ENCODE assay signal across 13 cellular contexts in the genomic region with DNA sequence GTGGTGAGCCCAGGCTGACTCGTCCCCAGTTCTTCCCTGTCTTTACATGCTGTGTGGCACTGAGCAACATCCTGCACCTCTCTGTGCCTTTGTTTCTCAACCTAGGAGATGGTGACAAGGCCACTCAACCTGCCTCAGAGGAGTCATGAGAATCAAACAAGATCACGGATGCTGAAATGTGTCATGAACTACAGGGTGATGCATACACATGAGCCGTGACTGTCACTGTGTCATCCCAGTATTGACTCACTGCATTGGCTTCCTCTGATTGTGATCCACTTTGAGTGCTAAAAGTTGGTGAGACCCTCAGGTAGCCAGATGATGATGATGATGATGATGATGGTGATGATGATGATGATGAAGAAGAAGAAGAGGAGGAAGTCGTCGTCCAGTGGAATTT. TPM values are rescaled to one million over a fixed set of nuclear protein-coding genes. Genes with fewer than 3 reads are reported as not detected.
DNase-seq lines count a peak whose midpoint lies in the region; ATAC-seq and TF ChIP-seq lines count a peak whose summit lies in the region.
"Had no signal": no experiment of that assay in that cellular context is flagged by ENCODE, and none has a peak within 500 bp of the region (broad histone marks: within the 10 kb centered on the region; RNA-seq: fewer than 3 reads in every experiment).

No MANE protein-coding gene starts in this region.

- CTCF ChIA-PET in Panc1 (lab: Charles Lee) = no interaction called here

- ATAC-seq in Panc1 (no peak), foreskin keratinocyte (peak; percentile 31), upper lobe of right lung (peak; percentile 5), GM21360 (IDR thresholded peaks at IDR 0.05; ENCODE audit: unreplicated experiment) (no peak)

- H3K9me3 ChIP-seq in Panc1 (ENCODE audit: control insufficient read depth, insufficient read depth, low read depth, low read length) = no peaks in the 10 kb centered on the region
- H3K9me3 ChIP-seq in upper lobe of right lung = no peaks in the 10 kb centered on the region
- H3K9me3 ChIP-seq: ovary had no signal

- TF ChIP-seq CTCF in Panc1 (IDR thresholded peaks at IDR 0.05) = no peak
- TF ChIP-seq CTCF in foreskin keratinocyte (conservative IDR thresholded peaks at IDR 0.05) = no peak
- no peak for TF ChIP-seq CTCF in upper lobe of right lung (IDR thresholded peaks at IDR 0.05)

- H3K27ac ChIP-seq in Panc1 (ENCODE audit: low read length) (no peak overlapping the region), foreskin keratinocyte (no peak overlapping the region), upper lobe of right lung (peak overlapping the region; percentile 19)
- H3K27ac ChIP-seq: cardiac muscle cell, ovary had no signal

- H3K36me3 ChIP-seq in Panc1 (ENCODE audit: control insufficient read depth, insufficient read depth, low read length) = no peaks in the 10 kb centered on the region
- no peaks in the 10 kb centered on the region for H3K36me3 ChIP-seq in upper lobe of right lung
- H3K36me3 ChIP-seq: cardiac muscle cell, ovary had no signal

- H3K27me3 ChIP-seq in Panc1 (ENCODE audit: control insufficient read depth, insufficient read depth, low read length) (peaks cover under 1% of the 10 kb centered on the region; the same call in 1 of the 2 replicates), foreskin keratinocyte (no peaks in the 10 kb centered on the region), upper lobe of right lung (no peaks in the 10 kb centered on the region)
- H3K27me3 ChIP-seq: cardiac muscle cell, ovary had no signal

- no peaks in the 10 kb centered on the region for H3K4me1 ChIP-seq in Panc1 (ENCODE audit: control insufficient read depth, insufficient read depth, low read length)
- no peaks in the 10 kb centered on the region for H3K4me1 ChIP-seq in foreskin keratinocyte
- peaks cover 4% of the 10 kb centered on the region for H3K4me1 ChIP-seq in upper lobe of right lung

- no peak overlapping the region for H3K4me3 ChIP-seq in Panc1 (ENCODE audit: low read depth in 2 of 2, low read length in 2 of 2)
- no peak overlapping the region for H3K4me3 ChIP-seq in upper lobe of right lung
- H3K4me3 ChIP-seq: cardiac muscle cell, ovary had no signal

- POLR2A ChIA-PET in Panc1 (lab: Charles Lee) = no interaction called here

- no TSS peak for BruUV-seq in Panc1 (replicated peaks; lab: Mats Ljungman, UMichigan)

- intact Hi-C loops in Panc1 (cut with micrococcal nuclease; ENCODE audit: unreplicated experiment) (no loop called here), upper lobe of right lung (cut with DNase I) (no loop called here)

- in situ Hi-C loops in Panc1 (cut with HindIII; ENCODE audit: low pct_unique_long_range_greater_than_20kb, low sequenced_read_pairs) = no loop called here
- in situ Hi-C loops in KBM-7 (cut with MboI; ENCODE audit: low pct_unique_long_range_greater_than_20kb, low sequenced_read_pairs) = no loop called here

- DNase-seq in stimulated activated CD4-positive, alpha-beta T cell treated with anti-CD3 and anti-CD28 coated beads, Interleukin-1b, Interleukin-23, amount 100 ng/mL, for 48 hours = peak; percentile 32
- DNase-seq in stimulated activated CD4-positive, alpha-beta T cell treated with anti-CD3 and anti-CD28 coated beads, Interleukin-4, amount 100 ng/mL, for 1 hour = no peak
- DNase-seq in Panc1 (ENCODE audit: low read depth, low spot score) (peak; percentile 12), foreskin keratinocyte (peak in 1 of 2 donors; percentile 3), upper lobe of right lung (no peak), KBM-7 (no peak), NCI-H1048 (lab: John Stamatoyannopoulos, UW) (no peak)
- DNase-seq: NCI-H345, ovary, SHP77 had no signal

RNA-seq across cellular contexts. Expression of gene C10orf71, which starts 11.5 kb away (rescaled TPM):
- total RNA-seq in Panc1 (2021; ENCODE audit: unreplicated experiment) (not detected), foreskin keratinocyte (not detected in 2 replicates), upper lobe of right lung (not detected)
- not detected for polyA plus RNA-seq in Panc1 (2012; ENCODE audit: insufficient read length)
- polyA plus RNA-seq in foreskin keratinocyte = not detected in 2 replicates
- polyA plus RNA-seq: keratinocyte had no signal

Comparison
In these comparisons a context has a peak if more than half of its experiments do, and no peak if none do; other contexts are left out.
1. DNase-seq: peak in stimulated activated CD4-positive, alpha-beta T cell treated with anti-CD3 and anti-CD28 coated beads, Interleukin-1b, Interleukin-23, amount 100 ng/mL, for 48 hours (single experiment) and Panc1 (single experiment); none in stimulated activated CD4-positive, alpha-beta T cell treated with anti-CD3 and anti-CD28 coated beads, Interleukin-4, amount 100 ng/mL, for 1 hour (single experiment), upper lobe of right lung (single experiment), KBM-7 (single experiment) and NCI-H1048 (single experiment).
2. ATAC-seq: peak in foreskin keratinocyte (single experiment) and upper lobe of right lung (single experiment); none in Panc1 (single experiment) and GM21360 (single experiment).